ENCODE assay signal across 14 cellular contexts in the genomic region with DNA sequence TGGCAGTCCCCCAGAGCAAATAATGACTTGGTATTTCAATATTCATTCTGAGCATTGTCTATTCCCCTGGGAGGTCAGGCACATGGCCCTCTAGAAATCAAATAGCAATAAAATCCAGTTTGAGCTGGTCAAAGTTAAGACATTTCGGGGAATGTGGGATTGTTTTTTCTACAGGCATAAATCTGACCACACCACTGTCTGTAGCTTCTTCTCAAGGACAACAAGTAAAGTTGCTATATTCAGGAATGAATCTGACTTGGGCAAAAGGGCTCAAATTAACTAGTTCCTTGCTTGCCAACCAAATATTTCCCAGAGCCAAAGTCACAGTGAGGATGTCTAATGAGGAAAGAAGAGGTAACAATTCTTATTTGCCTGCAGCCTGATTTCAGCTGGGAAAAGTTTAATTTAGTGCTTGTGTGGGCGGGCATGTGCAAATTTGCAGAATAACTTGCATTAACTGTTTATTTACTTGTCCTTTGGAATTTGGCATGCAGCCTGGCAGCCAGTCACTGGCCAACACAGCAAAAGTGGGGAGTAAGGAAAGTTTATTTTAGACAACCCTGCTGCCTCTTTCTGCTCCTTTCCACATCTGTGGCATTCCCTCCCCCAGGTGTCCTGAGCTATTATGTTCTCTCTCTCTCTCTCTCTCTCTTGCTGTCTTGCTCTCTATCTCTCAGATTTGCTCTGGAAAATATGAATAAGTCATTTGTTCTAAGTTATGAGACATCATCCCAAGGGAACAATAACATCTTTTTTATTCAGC. TPM values are rescaled to one million over a fixed set of nuclear protein-coding genes. Genes with fewer than 3 reads are reported as not detected.
DNase-seq lines count a peak whose midpoint lies in the region; ATAC-seq and TF ChIP-seq lines count a peak whose summit lies in the region.
"Had no signal": no experiment of that assay in that cellular context is flagged by ENCODE, and none has a peak within 500 bp of the region (broad histone marks: within the 10 kb centered on the region; RNA-seq: fewer than 3 reads in every experiment).

No MANE protein-coding gene starts in this region.

- H3K9ac ChIP-seq in PC-3 (ENCODE audit: low read length), result no peak overlapping the region

- H3K4me1 ChIP-seq in PC-3 (ENCODE audit: insufficient read depth, low read length), result no peaks in the 10 kb centered on the region

- no peaks in the 10 kb centered on the region for H3K9me3 ChIP-seq in WERI-Rb-1 (ENCODE audit: severe bottlenecking)
- H3K9me3 ChIP-seq in PC-3 (ENCODE audit: low read length), result no peaks in the 10 kb centered on the region

- H3F3A ChIP-seq in PC-3 (ENCODE audit: low read length, unreplicated experiment), result no peaks in the 10 kb centered on the region

- POLR2A ChIA-PET in PC-3 (lab: Charles Lee; ENCODE audit: unreplicated experiment), result no interaction called here

- no peaks in the 10 kb centered on the region for H3K9me2 ChIP-seq in PC-3 (replicated peaks; ENCODE audit: low read length)

- no peak overlapping the region for H3K27ac ChIP-seq in WERI-Rb-1
- H3K27ac ChIP-seq in PC-3 (ENCODE audit: low read length), result no peak overlapping the region

- no peak overlapping the region for H3K4me3 ChIP-seq in fibroblast of mammary gland (ENCODE audit: control insufficient read depth, low read depth, low read length)
- H3K4me3 ChIP-seq in skeletal muscle cell (ENCODE audit: low read depth, low read length), result no peak overlapping the region
- no peak overlapping the region for H3K4me3 ChIP-seq in WERI-Rb-1 (ENCODE audit: low read depth, low read length)
- H3K4me3 ChIP-seq in PC-3 (ENCODE audit: low read length), result no peak overlapping the region

- H3K27me3 ChIP-seq in WERI-Rb-1 (ENCODE audit: insufficient read depth, low read depth, severe bottlenecking) (no peaks in the 10 kb centered on the region), PC-3 (ENCODE audit: low read length) (peaks cover 24% of the 10 kb centered on the region)

- TF ChIP-seq CTCF in fibroblast of mammary gland (conservative IDR thresholded peaks at IDR 0.05; ENCODE audit: control insufficient read depth, insufficient read depth, low read depth, low read length) (no peak), WERI-Rb-1 (IDR thresholded peaks at IDR 0.05; ENCODE audit: low read depth, low read length) (no peak), PC-3 (conservative IDR thresholded peaks at IDR 0.05; ENCODE audit: low read depth, low read length) (no peak)

- no peak overlapping the region for H3K4me2 ChIP-seq in PC-3 (ENCODE audit: low read length)

- no peaks in the 10 kb centered on the region for H4K20me1 ChIP-seq in PC-3 (ENCODE audit: low read length)

- intact Hi-C loops in PC-3 (cut with micrococcal nuclease), result no loop called here

- DNase-seq in DMS153 treated with DMSO at 0.1 percent for 48 hours (lab: John Stamatoyannopoulos, UW; ENCODE audit: unreplicated experiment) (peak; percentile 45), NCI-H446 (lab: John Stamatoyannopoulos, UW) (peak; percentile 41 to 45), fibroblast of mammary gland (ENCODE audit: low read depth) (peak; percentile 89), skeletal muscle cell (ENCODE audit: low read depth) (peak; percentile 87), WERI-Rb-1 (no peak), PC-3 (no peak)
- DNase-seq in stimulated activated naive CD4-positive, alpha-beta T cell (lab: John Stamatoyannopoulos, UW), result no peak
- no peak for DNase-seq in activated T-cell treated with anti-CD3 and anti-CD28 coated beads, Interleukin-2, amount 50 U/mL, for 48 hours
- DNase-seq: activated CD4-positive, alpha-beta T cell treated with anti-CD3 and anti-CD28 coated beads for 36 hours; activated naive CD8-positive, alpha-beta T cell treated with anti-CD3 and anti-CD28 coated beads for 36 hours; GF-D8; glutamatergic neuron; naive B cell had no signal

- H3K79me2 ChIP-seq in PC-3 (ENCODE audit: low read length), result no peaks in the 10 kb centered on the region

- H2AFZ ChIP-seq in PC-3 (ENCODE audit: low read length), result no peak overlapping the region

- no peak for ATAC-seq in PC-3
- ATAC-seq: activated CD4-positive, alpha-beta T cell treated with anti-CD3 and anti-CD28 coated beads for 36 hours; Panc1 had no signal

- BruUV-seq in PC-3 (replicated peaks; lab: Mats Ljungman, UMichigan), result no TSS peak

- H3K36me3 ChIP-seq in WERI-Rb-1 (no peaks in the 10 kb centered on the region), PC-3 (ENCODE audit: low read depth, low read length) (no peaks in the 10 kb centered on the region)

- CTCF ChIA-PET in PC-3 (lab: Charles Lee), result no interaction called here

RNA-seq across cellular contexts. Expression of a gene that starts 51.2 kb away (rescaled TPM):
- not detected in 2 replicates for total RNA-seq in PC-3 (2014; rRNA removed)

Comparison
In these comparisons a context has a peak if more than half of its experiments do, and no peak if none do; other contexts are left out.
1. DNase-seq: peak in DMS153 treated with DMSO at 0.1 percent for 48 hours (single experiment), NCI-H446 (2 of 2), fibroblast of mammary gland (single experiment) and skeletal muscle cell (single experiment); none in WERI-Rb-1 (single experiment), PC-3 (single experiment), stimulated activated naive CD4-positive, alpha-beta T cell (0 of 6) and activated T-cell treated with anti-CD3 and anti-CD28 coated beads, Interleukin-2, amount 50 U/mL, for 48 hours (0 of 2).